In the genomic region with DNA sequence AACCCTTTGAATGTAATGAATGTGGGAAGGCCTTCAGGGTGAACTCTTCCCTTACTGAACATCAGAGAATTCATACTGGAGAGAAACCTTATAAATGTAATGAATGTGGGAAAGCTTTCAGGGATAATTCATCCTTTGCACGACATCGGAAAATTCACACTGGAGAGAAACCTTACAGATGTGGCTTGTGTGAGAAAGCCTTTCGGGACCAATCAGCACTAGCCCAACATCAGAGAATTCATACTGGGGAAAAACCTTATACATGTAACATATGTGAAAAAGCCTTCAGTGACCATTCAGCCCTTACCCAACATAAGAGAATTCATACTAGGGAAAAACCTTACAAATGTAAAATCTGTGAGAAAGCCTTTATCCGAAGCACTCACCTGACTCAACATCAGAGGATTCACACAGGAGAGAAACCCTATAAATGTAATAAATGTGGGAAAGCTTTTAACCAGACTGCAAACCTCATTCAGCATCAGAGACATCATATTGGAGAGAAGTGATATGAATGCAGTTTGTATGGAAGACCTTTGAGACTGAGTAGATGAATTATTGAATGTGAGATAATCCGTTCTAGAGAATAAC, we compare ENCODE assay signal across 2 cellular contexts.
A peak's percentile ranks its signal among the peaks of the same experiment; 100 is the strongest.
TF ChIP-seq lines count a peak whose summit lies in the region.

No MANE protein-coding gene starts in this region.

TF ChIP-seq in HepG2, 621 proteins besides CTCF, POLR2A, EP300 and RAD21:
- TF ChIP-seq, protein P1, sequence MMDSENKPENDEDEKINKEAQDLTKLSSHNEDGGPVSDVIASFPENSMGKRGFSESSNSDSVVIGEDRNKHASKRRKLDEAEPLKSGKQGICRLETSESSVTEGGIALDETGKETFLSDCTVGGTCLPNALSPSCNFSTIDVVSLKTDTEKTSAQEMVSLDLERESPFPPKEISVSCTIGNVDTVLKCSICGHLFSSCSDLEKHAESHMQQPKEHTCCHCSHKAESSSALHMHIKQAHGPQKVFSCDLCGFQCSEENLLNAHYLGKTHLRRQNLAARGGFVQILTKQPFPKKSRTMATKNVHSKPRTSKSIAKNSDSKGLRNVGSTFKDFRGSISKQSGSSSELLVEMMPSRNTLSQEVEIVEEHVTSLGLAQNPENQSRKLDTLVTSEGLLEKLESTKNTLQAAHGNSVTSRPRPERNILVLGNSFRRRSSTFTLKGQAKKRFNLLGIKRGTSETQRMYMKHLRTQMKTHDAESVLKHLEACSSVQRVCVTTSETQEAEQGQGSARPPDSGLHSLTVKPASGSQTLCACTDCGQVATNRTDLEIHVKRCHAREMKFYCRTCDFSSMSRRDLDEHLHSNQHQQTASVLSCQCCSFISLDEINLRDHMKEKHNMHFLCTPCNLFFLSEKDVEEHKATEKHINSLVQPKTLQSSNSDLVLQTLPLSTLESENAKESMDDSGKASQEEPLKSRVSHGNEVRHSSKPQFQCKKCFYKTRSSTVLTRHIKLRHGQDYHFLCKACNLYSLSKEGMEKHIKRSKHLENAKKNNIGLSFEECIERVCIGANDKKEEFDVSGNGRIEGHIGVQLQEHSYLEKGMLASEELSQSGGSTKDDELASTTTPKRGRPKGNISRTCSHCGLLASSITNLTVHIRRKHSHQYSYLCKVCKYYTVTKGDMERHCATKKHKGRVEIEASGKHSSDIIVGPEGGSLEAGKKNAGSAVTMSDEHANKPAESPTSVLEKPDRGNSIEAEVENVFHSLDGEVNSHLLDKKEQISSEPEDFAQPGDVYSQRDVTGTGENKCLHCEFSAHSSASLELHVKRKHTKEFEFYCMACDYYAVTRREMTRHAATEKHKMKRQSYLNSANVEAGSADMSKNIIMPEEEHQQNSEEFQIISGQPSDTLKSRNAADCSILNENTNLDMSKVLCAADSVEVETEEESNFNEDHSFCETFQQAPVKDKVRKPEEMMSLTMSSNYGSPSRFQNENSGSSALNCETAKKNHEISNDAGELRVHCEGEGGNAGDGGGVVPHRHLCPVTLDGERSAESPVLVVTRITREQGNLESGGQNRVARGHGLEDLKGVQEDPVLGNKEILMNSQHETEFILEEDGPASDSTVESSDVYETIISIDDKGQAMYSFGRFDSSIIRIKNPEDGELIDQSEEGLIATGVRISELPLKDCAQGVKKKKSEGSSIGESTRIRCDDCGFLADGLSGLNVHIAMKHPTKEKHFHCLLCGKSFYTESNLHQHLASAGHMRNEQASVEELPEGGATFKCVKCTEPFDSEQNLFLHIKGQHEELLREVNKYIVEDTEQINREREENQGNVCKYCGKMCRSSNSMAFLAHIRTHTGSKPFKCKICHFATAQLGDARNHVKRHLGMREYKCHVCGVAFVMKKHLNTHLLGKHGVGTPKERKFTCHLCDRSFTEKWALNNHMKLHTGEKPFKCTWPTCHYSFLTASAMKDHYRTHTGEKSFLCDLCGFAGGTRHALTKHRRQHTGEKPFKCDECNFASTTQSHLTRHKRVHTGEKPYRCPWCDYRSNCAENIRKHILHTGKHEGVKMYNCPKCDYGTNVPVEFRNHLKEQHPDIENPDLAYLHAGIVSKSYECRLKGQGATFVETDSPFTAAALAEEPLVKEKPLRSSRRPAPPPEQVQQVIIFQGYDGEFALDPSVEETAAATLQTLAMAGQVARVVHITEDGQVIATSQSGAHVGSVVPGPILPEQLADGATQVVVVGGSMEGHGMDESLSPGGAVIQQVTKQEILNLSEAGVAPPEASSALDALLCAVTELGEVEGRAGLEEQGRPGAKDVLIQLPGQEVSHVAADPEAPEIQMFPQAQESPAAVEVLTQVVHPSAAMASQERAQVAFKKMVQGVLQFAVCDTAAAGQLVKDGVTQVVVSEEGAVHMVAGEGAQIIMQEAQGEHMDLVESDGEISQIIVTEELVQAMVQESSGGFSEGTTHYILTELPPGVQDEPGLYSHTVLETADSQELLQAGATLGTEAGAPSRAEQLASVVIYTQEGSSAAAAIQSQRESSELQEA (CRISPR knock-in tag; IDR thresholded peaks at IDR 0.05; ENCODE audit: not compliant biosample characterization) = no peak
- TF ChIP-seq ZNF274 (CRISPR knock-in tag; IDR thresholded peaks at IDR 0.05) = peak; percentile 76; the same call in 1 of the 2 replicates
- no peak for TF ChIP-seq ZNF3 (CRISPR knock-in tag; IDR thresholded peaks at IDR 0.05)

TF ChIP-seq in H1, 55 proteins besides CTCF, POLR2A, EP300 and RAD21:
- TF ChIP-seq ZNF274 (IDR thresholded peaks at IDR 0.05; ENCODE audit: borderline replicate concordance, extremely low read depth, low read length) = peak; percentile 97
- no peak for TF ChIP-seq KDM5A (IDR thresholded peaks at IDR 0.05; ENCODE audit: low read length)
